In the genomic region with DNA sequence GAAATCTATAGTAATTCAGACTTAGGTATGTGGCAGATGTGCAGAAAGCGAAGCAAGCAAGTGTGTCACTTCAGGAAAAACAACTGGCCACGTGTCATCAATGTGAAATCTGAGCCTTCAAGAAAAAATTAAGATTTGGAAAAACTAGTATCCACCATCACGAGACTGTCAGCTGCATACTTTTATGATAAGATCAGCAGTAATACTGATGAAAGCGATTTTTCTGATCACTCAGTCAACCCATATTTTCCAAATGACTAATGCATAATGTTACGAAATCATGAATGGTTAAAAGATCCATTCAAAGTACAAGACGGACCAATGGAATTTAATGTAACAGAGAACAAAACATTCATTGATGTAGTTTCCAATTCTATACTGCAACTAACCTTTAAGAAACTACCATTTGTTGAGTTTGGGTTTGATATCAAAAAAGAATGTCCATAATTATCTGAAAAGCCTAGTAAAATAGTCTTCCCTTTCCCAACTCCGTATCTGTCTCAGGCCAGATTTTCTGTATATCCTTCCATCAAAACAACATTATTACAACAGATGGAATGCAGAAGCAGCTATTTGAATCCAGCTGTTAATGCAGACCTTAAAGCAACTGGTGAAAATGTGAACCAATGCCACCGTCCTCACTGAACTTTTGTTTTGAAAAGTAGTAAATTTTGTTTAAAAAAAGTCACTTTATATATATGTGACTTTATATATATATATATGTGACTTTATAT, we compare ENCODE assay signal across 10 cellular contexts. TPM values are rescaled to one million over a fixed set of nuclear protein-coding genes. Genes with fewer than 3 reads are reported as not detected.
DNase-seq lines count a peak whose midpoint lies in the region; ATAC-seq and TF ChIP-seq lines count a peak whose summit lies in the region.
"Had no signal": no experiment of that assay in that cellular context is flagged by ENCODE, and none has a peak within 500 bp of the region (broad histone marks: within the 10 kb centered on the region; RNA-seq: fewer than 3 reads in every experiment).

No MANE protein-coding gene starts in this region.

- no peaks in the 10 kb centered on the region for H3K27me3 ChIP-seq in IMR-90 (ENCODE audit: control insufficient read depth, insufficient read depth, low read length)
- H3K27me3 ChIP-seq: neural progenitor cell had no signal

- H2BK20ac ChIP-seq in IMR-90 (ENCODE audit: low read depth, low read length) = no peak overlapping the region

- H3K27ac ChIP-seq in IMR-90 (ENCODE audit: insufficient read depth, low read length) = peak overlapping the region; percentile 96
- H3K27ac ChIP-seq: neural progenitor cell had no signal

- peak overlapping the region; percentile 28; the same call in 1 of the 2 replicates for H2BK120ac ChIP-seq in IMR-90 (ENCODE audit: low read depth, low read length)

- no TSS peak for BruUV-seq in IMR-90 (replicated peaks; lab: Mats Ljungman, UMichigan)

- H3K9ac ChIP-seq in IMR-90 (ENCODE audit: low read depth, low read length) = no peak overlapping the region
- H3K9ac ChIP-seq: neural progenitor cell had no signal

- CTCF ChIA-PET in AG04449 (lab: Yijun Ruan, JAX) (interaction anchor here (0.9 to 6.7 kb wide), 7 partner anchors 9 to 320 kb away, joined by 3 to 80 read pairs (median 8); no protein-coding TSS in a partner anchor), IMR-90 (lab: Yijun Ruan, JAX) (no interaction called here)

- WGBS in IMR-90 (ENCODE audit: extremely low coverage in 2 of 2, insufficient read length in 1 of 2), 2 experiments = no CpG with 5 or more reads among the region's 8 CpGs

- H3K4me2 ChIP-seq in IMR-90 (ENCODE audit: low read depth, low read length) = peak overlapping the region; percentile 73
- H3K4me2 ChIP-seq: neural progenitor cell had no signal

- peak overlapping the region; percentile 8; the same call in 1 of the 2 replicates for H3K4ac ChIP-seq in IMR-90 (ENCODE audit: low read depth, low read length)

- TF ChIP-seq POLR2A in IMR-90 (IDR thresholded peaks at IDR 0.05; ENCODE audit: low read depth, low read length) = no peak

- no peaks in the 10 kb centered on the region for H3K4me1 Mint-ChIP-seq in nephron progenitor cell
- H3K4me1 Mint-ChIP-seq: neural progenitor cell had no signal

- no peak overlapping the region for H3K4me3 ChIP-seq in AG04449 (ENCODE audit: low read depth, low read length)
- H3K4me3 ChIP-seq in IMR-90 (ENCODE audit: insufficient read depth, low read depth, low read length) = no peak overlapping the region
- H3K4me3 ChIP-seq: neural progenitor cell had no signal

- no peak overlapping the region for H3K4me3 Mint-ChIP-seq in nephron progenitor cell
- H3K4me3 Mint-ChIP-seq: neural progenitor cell had no signal

- ATAC-seq in IMR-90 (ENCODE audit: low read depth) (peak; percentile 83), GM18873 (IDR thresholded peaks at IDR 0.05; ENCODE audit: low FRiP score, unreplicated experiment) (no peak), GM21717 (IDR thresholded peaks at IDR 0.05; ENCODE audit: unreplicated experiment) (no peak)

- in situ Hi-C loops in IMR-90 (cut with MboI; ENCODE audit: low sequenced_read_pairs) = no loop called here

- dilution Hi-C loops in IMR-90 (cut with HindIII; ENCODE audit: low sequenced_read_pairs, unreplicated experiment) = no loop called here

- no peaks in the 10 kb centered on the region for H3K9me3 Mint-ChIP-seq in nephron progenitor cell
- H3K9me3 Mint-ChIP-seq: neural progenitor cell had no signal

- peaks cover 6% of the 10 kb centered on the region for H3K4me1 ChIP-seq in IMR-90 (ENCODE audit: control insufficient read depth, insufficient read depth, low read length)
- H3K4me1 ChIP-seq: neural progenitor cell had no signal

- peaks cover 9 to 23% of the 10 kb centered on the region in 2 experiments for H3K79me1 ChIP-seq in IMR-90 (ENCODE audit: low read depth in 1 of 2, low read length in 2 of 2)

- POLR2A ChIA-PET in AG04449 (lab: Yijun Ruan, JAX) = interaction anchor here (1.0 to 1.9 kb wide), 2 partner anchors 29 to 31 kb away, joined by 3 to 4 read pairs; no protein-coding TSS in a partner anchor
- POLR2A ChIA-PET in IMR-90 (lab: Charles Lee; ENCODE audit: unreplicated experiment) = interaction anchor here (0.5 kb wide), 1 partner anchor 31 kb away, joined by 5 read pairs; no protein-coding TSS in a partner anchor

- peak overlapping the region in 1 of 2 experiments; percentile 11; a peak in 1 of 4 replicates for H4K8ac ChIP-seq in IMR-90 (ENCODE audit: low read depth in 2 of 2, low read length in 2 of 2)

- H2AFZ ChIP-seq in IMR-90 (replicated peaks; ENCODE audit: low read length, poor library complexity) = no peak overlapping the region
- H2AFZ ChIP-seq: neural progenitor cell had no signal

- no peaks in the 10 kb centered on the region for H3K9me3 ChIP-seq in IMR-90 (ENCODE audit: control insufficient read depth, insufficient read depth, low read length)

- H3K23ac ChIP-seq in IMR-90 (ENCODE audit: low read depth, low read length) = no peak overlapping the region

- H3K9me1 ChIP-seq in IMR-90 (ENCODE audit: insufficient read depth, low read length) = 0 out of 2 replicates have a peak, but pooled peaks cover 4% of the 10 kb centered on the region

- no peak overlapping the region; the same call in 1 of the 2 replicates for H3K14ac ChIP-seq in IMR-90 (replicated peaks; ENCODE audit: low read depth, low read length)

- H3K27me3 Mint-ChIP-seq in nephron progenitor cell (ENCODE audit: low read depth, poor library complexity) = no peaks in the 10 kb centered on the region

- H2AK9ac ChIP-seq in IMR-90 (replicated peaks; ENCODE audit: low read depth, low read length, poor library complexity) = no peak overlapping the region

- H3K36me3 Mint-ChIP-seq in nephron progenitor cell (ENCODE audit: low read depth) = peaks cover 73% of the 10 kb centered on the region

- no peak overlapping the region for H3K56ac ChIP-seq in IMR-90 (ENCODE audit: extremely low read depth, insufficient read depth, low read length)

- H3K36me3 ChIP-seq in IMR-90 (ENCODE audit: control insufficient read depth, insufficient read depth, low read length) = peaks cover 37% of the 10 kb centered on the region
- H3K36me3 ChIP-seq: neural progenitor cell had no signal

- intact Hi-C loops in IMR-90 (cut with micrococcal nuclease) = loop anchor here (1.0 kb wide), 2 partner anchors 31 to 86 kb away; a partner anchor contains a TSS

- H2AK5ac ChIP-seq in IMR-90 (ENCODE audit: low read depth, low read length) = peak overlapping the region; percentile 0; the same call in 1 of the 2 replicates

- H2BK5ac ChIP-seq in IMR-90 (ENCODE audit: low read depth, low read length, poor library complexity, severe bottlenecking) = peak overlapping the region; percentile 87

- no peak overlapping the region; the same call in 1 of the 2 replicates for H4K5ac ChIP-seq in IMR-90 (ENCODE audit: low read depth, low read length)

- no peak for TF ChIP-seq RAD21 in IMR-90 (IDR thresholded peaks at IDR 0.05; ENCODE audit: low read length)

- no peak overlapping the region for H2BK15ac ChIP-seq in IMR-90 (ENCODE audit: low read depth, low read length)

- DNase-seq in AG04449 (ENCODE audit: low read depth, low spot score) = peak; percentile 74
- DNase-seq in IMR-90 = peak; percentile 96
- peak; percentile 92 for DNase-seq in dedifferentiated amniotic fluid mesenchymal stem cell (ENCODE audit: extremely low spot score)
- DNase-seq in myocyte (ENCODE audit: low read depth) = peak; percentile 59
- DNase-seq in nephron progenitor cell = no peak
- DNase-seq in NCI-H510A treated with DMSO at 0.1 percent for 48 hours (lab: John Stamatoyannopoulos, UW) = no peak
- DNase-seq: NCI-H146 had no signal

- no peaks in the 10 kb centered on the region for H4K20me1 ChIP-seq in IMR-90 (ENCODE audit: insufficient read depth, low read length)

- no peak for TF ChIP-seq CTCF in AG04449 (IDR thresholded peaks at IDR 0.05; ENCODE audit: insufficient read depth, low read length, missing control alignments)
- no peak for TF ChIP-seq CTCF in IMR-90 (conservative IDR thresholded peaks at IDR 0.05; ENCODE audit: low read depth, low read length)
- TF ChIP-seq CTCF in nephron progenitor cell (IDR thresholded peaks at IDR 0.05) = no peak

- H4K91ac ChIP-seq in IMR-90 (ENCODE audit: insufficient read depth, low read depth, low read length) = peak overlapping the region; percentile 25; the same call in 1 of the 2 replicates

- H3K27ac Mint-ChIP-seq in nephron progenitor cell = no peak overlapping the region
- H3K27ac Mint-ChIP-seq: neural progenitor cell had no signal

- H3K18ac ChIP-seq in IMR-90 (ENCODE audit: low read depth, low read length) = peak overlapping the region; percentile 66; the same call in 1 of the 2 replicates

TF ChIP-seq in IMR-90, 13 proteins besides CTCF, POLR2A, EP300 and RAD21 (continues in another document):
- TF ChIP-seq FOS (IDR thresholded peaks at IDR 0.05; ENCODE audit: low read depth, low read length) = peak; percentile 47; the same call in 1 of the 2 replicates
- TF ChIP-seq CHD1 (IDR thresholded peaks at IDR 0.05; ENCODE audit: low read depth, low read length) = no peak
- TF ChIP-seq, protein P1, sequence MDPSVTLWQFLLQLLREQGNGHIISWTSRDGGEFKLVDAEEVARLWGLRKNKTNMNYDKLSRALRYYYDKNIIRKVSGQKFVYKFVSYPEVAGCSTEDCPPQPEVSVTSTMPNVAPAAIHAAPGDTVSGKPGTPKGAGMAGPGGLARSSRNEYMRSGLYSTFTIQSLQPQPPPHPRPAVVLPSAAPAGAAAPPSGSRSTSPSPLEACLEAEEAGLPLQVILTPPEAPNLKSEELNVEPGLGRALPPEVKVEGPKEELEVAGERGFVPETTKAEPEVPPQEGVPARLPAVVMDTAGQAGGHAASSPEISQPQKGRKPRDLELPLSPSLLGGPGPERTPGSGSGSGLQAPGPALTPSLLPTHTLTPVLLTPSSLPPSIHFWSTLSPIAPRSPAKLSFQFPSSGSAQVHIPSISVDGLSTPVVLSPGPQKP (IDR thresholded peaks at IDR 0.05; ENCODE audit: borderline replicate concordance, low read depth, low read length) = no peak
- TF ChIP-seq RFX5 (IDR thresholded peaks at IDR 0.05; ENCODE audit: low read depth, low read length) = no peak
- TF ChIP-seq BHLHE40 (IDR thresholded peaks at IDR 0.05; ENCODE audit: low read depth, low read length) = peak; percentile 96

RNA-seq across cellular contexts. Expression of a gene that starts 17.0 kb away (rescaled TPM):
- total RNA-seq in IMR-90 (2012; rRNA removed) (0.54 and 0.56 TPM in 2 replicates), myocyte (2.2 and 4.2 TPM in 2 replicates)
- polyA plus RNA-seq in IMR-90 (2012; rRNA removed) = 0.24 and 0.33 TPM in 2 replicates
- polyA plus RNA-seq in IMR-90 (2012; cell fraction: cytosol; rRNA removed) = 0.14 and 0.19 TPM in 2 replicates
- 0.11 and 0.15 TPM in 2 replicates for polyA plus RNA-seq in IMR-90 (2012; cell fraction: nucleus; rRNA removed; ENCODE audit: low replicate concordance)
- 1.7 TPM for polyA plus RNA-seq in myocyte (2012)

RNA-seq across cellular contexts. Expression of a gene that starts 30.5 kb away (rescaled TPM):
- total RNA-seq in IMR-90 (2012; rRNA removed) (21.5 and 23.3 TPM in 2 replicates), myocyte (32.8 and 42.3 TPM in 2 replicates)
- 19.3 and 21.9 TPM in 2 replicates for polyA plus RNA-seq in IMR-90 (2012; rRNA removed)
- 13.9 and 41.4 TPM in 2 replicates for polyA plus RNA-seq in IMR-90 (2012; cell fraction: cytosol; rRNA removed)
- 8.6 and 22.4 TPM in 2 replicates for polyA plus RNA-seq in IMR-90 (2012; cell fraction: nucleus; rRNA removed; ENCODE audit: low replicate concordance)
- 33.2 TPM for polyA plus RNA-seq in myocyte (2012)

Comparison
In these comparisons a context has a peak if more than half of its experiments do, and no peak if none do; other contexts are left out.
1. DNase-seq: peak in AG04449 (single experiment), IMR-90 (single experiment), dedifferentiated amniotic fluid mesenchymal stem cell (single experiment) and myocyte (single experiment); none in nephron progenitor cell (single experiment) and NCI-H510A treated with DMSO at 0.1 percent for 48 hours (single experiment).